ENCODE assay signal across 8 cellular contexts in genomic region chr17:79835953-79836951, GRCh38. TPM values are rescaled to one million over a fixed set of nuclear protein-coding genes. Genes with fewer than 3 reads are reported as not detected.
DNase-seq lines count a peak whose midpoint lies in the region; ATAC-seq and TF ChIP-seq lines count a peak whose summit lies in the region.

No MANE protein-coding gene starts in this region.

- no peaks in the 10 kb centered on the region; the same call in 1 of the 2 replicates for H3K27me3 ChIP-seq in GM06990 (replicated peaks; ENCODE audit: control insufficient read depth, insufficient read depth, low read length)
- peaks cover 0 to 15% of the 10 kb centered on the region in 2 donors for H3K27me3 ChIP-seq in breast epithelium
- peaks cover 14% of the 10 kb centered on the region for H3K27me3 ChIP-seq in mucosa of stomach (ENCODE audit: control insufficient read depth, insufficient read depth, low read length)
- peaks cover 0 to 66% of the 10 kb centered on the region in 2 donors for H3K27me3 ChIP-seq in tibial artery

- H3K4me1 ChIP-seq in breast epithelium (peaks cover 29 to 53% of the 10 kb centered on the region in 2 donors), mucosa of stomach (ENCODE audit: control insufficient read depth, insufficient read depth, low read length) (peaks cover 67% of the 10 kb centered on the region), tibial artery (peaks cover 15 to 65% (median 56%) of the 10 kb centered on the region in 4 donors)

- no peak for TF ChIP-seq POLR2A in breast epithelium (IDR thresholded peaks at IDR 0.05)

- H3K9ac ChIP-seq in mucosa of stomach (ENCODE audit: low read length) = peak overlapping the region; percentile 90

- intact Hi-C loops in breast epithelium (cut with DNase I; ENCODE audit: low total_unique reads) = loop anchor here (5.0 kb wide), 1 partner anchor 1551 kb away; no protein-coding TSS in a partner anchor
- intact Hi-C loops in tibial artery (cut with DNase I; ENCODE audit: low total_unique reads) = no loop called here

- H3K9me3 ChIP-seq in breast epithelium (no peaks in the 10 kb centered on the region), mucosa of stomach (ENCODE audit: control insufficient read depth, low read length) (no peaks in the 10 kb centered on the region), tibial artery (no peaks in the 10 kb centered on the region)

- no peak for ATAC-seq in GM21528 (IDR thresholded peaks at IDR 0.05; ENCODE audit: low FRiP score, unreplicated experiment)
- no peak for ATAC-seq in GM19035 (IDR thresholded peaks at IDR 0.05; ENCODE audit: unreplicated experiment)

- TF ChIP-seq CTCF in GM06990 (IDR thresholded peaks at IDR 0.05; ENCODE audit: insufficient read depth, low read length, poor library complexity, severe bottlenecking) (no peak), breast epithelium (IDR thresholded peaks at IDR 0.05) (no peak), tibial artery (IDR thresholded peaks at IDR 0.05) (no peak)

- H3K36me3 ChIP-seq in GM06990 (ENCODE audit: control insufficient read depth, insufficient read depth, low read length) = peaks cover 6% of the 10 kb centered on the region
- no peaks in the 10 kb centered on the region for H3K36me3 ChIP-seq in breast epithelium
- no peaks in the 10 kb centered on the region for H3K36me3 ChIP-seq in mucosa of stomach (ENCODE audit: control insufficient read depth, insufficient read depth, low read length)
- H3K36me3 ChIP-seq in tibial artery = peaks cover 21 to 23% (median 22%) of the 10 kb centered on the region in 3 donors

- in situ Hi-C loops in G401 (cut with HindIII; ENCODE audit: low sequenced_read_pairs) = no loop called here

- H3K4me3 ChIP-seq in GM06990 (replicated peaks; ENCODE audit: low read depth, low read length) (peak overlapping the region; percentile 79), breast epithelium (peak overlapping the region; percentile 74 to 96 (median 80)), mucosa of stomach (ENCODE audit: low read length) (peak overlapping the region; percentile 78), tibial artery (peak overlapping the region in 1 of 2 donors; percentile 82)

- H3K27ac ChIP-seq in breast epithelium (peak overlapping the region; percentile 62 to 92), tibial artery (no peak overlapping the region)

- DNase-seq in GM06990 (ENCODE audit: extremely low read depth, insufficient read length) (no peak), NCI-H2196 treated with DMSO at 0.1 percent for 48 hours (lab: John Stamatoyannopoulos, UW; ENCODE audit: unreplicated experiment) (peak; percentile 93), breast epithelium (ENCODE audit: low spot score in 2 of 2) (peak in 1 of 2 donors; percentile 83), G401 (ENCODE audit: low spot score) (no peak), tibial artery (no peak)

RNA-seq across cellular contexts. Expression of gene CBX4, which starts 3.0 kb away (rescaled TPM):
- total RNA-seq in breast epithelium = 10 to 100 TPM; 11.5 to 20.6 (median 13.4) TPM
- total RNA-seq in G401 (2014; rRNA removed; shearing (Covaris generic)) = 13.5 and 20.9 TPM in 2 replicates

RNA-seq across cellular contexts. Expression of gene CBX8, which starts 39.4 kb away (rescaled TPM):
- total RNA-seq in breast epithelium = 1 to 10 TPM; 1.9 to 9.2 (median 6.7) TPM
- total RNA-seq in G401 (2014; rRNA removed; shearing (Covaris generic)) = 15.8 and 18.8 TPM in 2 replicates

RNA-seq across cellular contexts. Expression of gene CBX2, which starts 58.3 kb away (rescaled TPM):
- total RNA-seq in breast epithelium = 1 to 10 TPM; 1.2 to 2.2 (median 2.0) TPM
- total RNA-seq in G401 (2014; rRNA removed; shearing (Covaris generic)) = 35.8 and 48.4 TPM in 2 replicates

Comparison
In these comparisons a context has a peak if more than half of its experiments do, and no peak if none do; other contexts are left out.
1. H3K27ac ChIP-seq: peak in breast epithelium (2 of 2); none in tibial artery (0 of 2).
2. RNA of gene CBX2, which starts 58.3 kb away (total RNA-seq): 35.8 to 48.4 TPM in G401; 1.2 to 2.2 TPM in breast epithelium; every median in the first group is over 10 times any median in the second.